In genomic region chr1:10005248-10005647, GRCh38 we compare ENCODE assay signal across 2 cellular contexts. TPM values are rescaled to one million over a fixed set of nuclear protein-coding genes. Genes with fewer than 3 reads are reported as not detected.
"Had no signal": no experiment of that assay in that cellular context is flagged by ENCODE, and none has a peak within 500 bp of the region (broad histone marks: within the 10 kb centered on the region; RNA-seq: fewer than 3 reads in every experiment).

No MANE protein-coding gene starts in this region.

RNA-seq across cellular contexts. Expression of gene RBP7, which starts 8.2 kb away (rescaled TPM):
- total RNA-seq: GM23248, H4 had no signal
- polyA plus RNA-seq: GM23248 had no signal
